Comparison of ENCODE assay signal across 13 cellular contexts in genomic region chr5:160469156-160470144, GRCh38. TPM values are rescaled to one million over a fixed set of nuclear protein-coding genes. Genes with fewer than 3 reads are reported as not detected.
DNase-seq lines count a peak whose midpoint lies in the region; ATAC-seq and TF ChIP-seq lines count a peak whose summit lies in the region.
"Had no signal": no experiment of that assay in that cellular context is flagged by ENCODE, and none has a peak within 500 bp of the region (broad histone marks: within the 10 kb centered on the region; RNA-seq: fewer than 3 reads in every experiment).

No MANE protein-coding gene starts in this region.

- peaks cover 4% of the 10 kb centered on the region for H3K36me3 ChIP-seq in CD4-positive, CD25-positive, alpha-beta regulatory T cell (ENCODE audit: control insufficient read depth, insufficient read depth, low read length)
- no peaks in the 10 kb centered on the region for H3K36me3 ChIP-seq in kidney epithelial cell (ENCODE audit: control insufficient read depth, insufficient read depth, low read length)
- H3K36me3 ChIP-seq: upper lobe of left lung had no signal

- peak overlapping the region; percentile 95 for H3K27ac ChIP-seq in CD4-positive, CD25-positive, alpha-beta regulatory T cell (ENCODE audit: insufficient read depth, low read length, poor library complexity, severe bottlenecking)

- no peaks in the 10 kb centered on the region for H3K9me3 ChIP-seq in CD4-positive, CD25-positive, alpha-beta regulatory T cell (ENCODE audit: control insufficient read depth in 2 of 2, low read length in 2 of 2)
- H3K9me3 ChIP-seq: upper lobe of left lung had no signal

- H3K27me3 ChIP-seq in CD4-positive, CD25-positive, alpha-beta regulatory T cell (ENCODE audit: control insufficient read depth, insufficient read depth, low read length) = no peaks in the 10 kb centered on the region
- H3K27me3 ChIP-seq in kidney epithelial cell (ENCODE audit: control insufficient read depth, insufficient read depth, low read length) = no peaks in the 10 kb centered on the region
- H3K27me3 ChIP-seq: upper lobe of left lung had no signal

- H3K36me3 Mint-ChIP-seq in CD4-positive, CD25-positive, alpha-beta regulatory T cell = peaks cover 17% of the 10 kb centered on the region

- no peaks in the 10 kb centered on the region for H3K9me3 Mint-ChIP-seq in CD4-positive, CD25-positive, alpha-beta regulatory T cell

- H3K27ac Mint-ChIP-seq in CD4-positive, CD25-positive, alpha-beta regulatory T cell = peak overlapping the region; percentile 99 to 100 (median 99)

- DNase-seq in CD4-positive, CD25-positive, alpha-beta regulatory T cell = peak in 1 of 3 donors; percentile 67
- DNase-seq in kidney epithelial cell (ENCODE audit: low read depth) = no peak
- no peak for DNase-seq in omental fat pad (ENCODE audit: low spot score)
- DNase-seq in NCI-H69 (lab: John Stamatoyannopoulos, UW) = no peak
- no peak for DNase-seq in cerebellar nuclear complex (lab: John Stamatoyannopoulos, UW)
- DNase-seq: activated CD8-positive, alpha-beta memory T cell treated with anti-CD3 and anti-CD28 coated beads, Interleukin-2, amount 50 U/mL, for 4 hours; COR-L47; NCI-H2171; stimulated activated CD4-positive, alpha-beta T cell treated with anti-CD3 and anti-CD28 coated beads, Interleukin-2, amount 100 ng/mL, for 48 hours had no signal

- H3K4me1 ChIP-seq in CD4-positive, CD25-positive, alpha-beta regulatory T cell (ENCODE audit: control insufficient read depth, insufficient read depth, low read length, poor library complexity, severe bottlenecking) = peaks cover 73% of the 10 kb centered on the region

- peak; percentile 37 for TF ChIP-seq POLR2A in GM15510 (IDR thresholded peaks at IDR 0.05; ENCODE audit: borderline replicate concordance, extremely low read depth, insufficient read length)

- peaks cover 29 to 74% (median 49%) of the 10 kb centered on the region in 4 donors for H3K4me1 Mint-ChIP-seq in CD4-positive, CD25-positive, alpha-beta regulatory T cell

- no peaks in the 10 kb centered on the region for H3K27me3 Mint-ChIP-seq in CD4-positive, CD25-positive, alpha-beta regulatory T cell

- no peak for ATAC-seq in CD4-positive, CD25-positive, alpha-beta regulatory T cell (ENCODE audit: low read depth in 2 of 2)
- ATAC-seq in omental fat pad (ENCODE audit: low FRiP score) (no peak), GM19328 (IDR thresholded peaks at IDR 0.05; ENCODE audit: unreplicated experiment) (no peak)

- peak overlapping the region; percentile 100 for H3K4me3 Mint-ChIP-seq in CD4-positive, CD25-positive, alpha-beta regulatory T cell

- H3K4me3 ChIP-seq in CD4-positive, CD25-positive, alpha-beta regulatory T cell (ENCODE audit: low read depth, low read length) = peak overlapping the region; percentile 99
- H3K4me3 ChIP-seq in WI38 (ENCODE audit: low read depth, low read length) = peak overlapping the region; percentile 16; the same call in 1 of the 2 replicates
- H3K4me3 ChIP-seq in kidney epithelial cell (ENCODE audit: low read depth, low read length) = peak overlapping the region; percentile 27

- no peak for TF ChIP-seq CTCF in WI38 (IDR thresholded peaks at IDR 0.05; ENCODE audit: low read depth, low read length)
- TF ChIP-seq CTCF in kidney epithelial cell (IDR thresholded peaks at IDR 0.05; ENCODE audit: insufficient read depth, low read length, poor library complexity, severe bottlenecking) = no peak
- TF ChIP-seq CTCF in omental fat pad (IDR thresholded peaks at IDR 0.05) = no peak

RNA-seq across cellular contexts. Expression of gene PTTG1, which starts 47.8 kb away (rescaled TPM):
- total RNA-seq in CD4-positive, CD25-positive, alpha-beta regulatory T cell = 44.5 TPM
- polyA plus RNA-seq in CD4-positive, CD25-positive, alpha-beta regulatory T cell = 100 to 1,000 TPM in 3 of 4 donors, 10 to 100 TPM in 1; 87.8 to 148 (median 108) TPM
- total RNA-seq in kidney epithelial cell (26.0 and 38.9 TPM in 2 replicates), omental fat pad (10 to 100 TPM in 1 of 4 donors, 1 to 10 TPM in 3; 2.5 to 13.9 (median 6.1) TPM)

RNA-seq across cellular contexts. Expression of gene SLU7, which starts 50.6 kb away (rescaled TPM):
- 106 TPM for total RNA-seq in CD4-positive, CD25-positive, alpha-beta regulatory T cell
- 100 to 1,000 TPM in 2 of 4 donors, 10 to 100 TPM in 2; 69.8 to 115 (median 93.3) TPM for polyA plus RNA-seq in CD4-positive, CD25-positive, alpha-beta regulatory T cell
- total RNA-seq in kidney epithelial cell (33.3 and 41.2 TPM in 2 replicates), omental fat pad (10 to 100 TPM; 49.6 to 96.6 (median 64.9) TPM)

Comparison
In these comparisons a context has a peak if more than half of its experiments do, and no peak if none do; other contexts are left out.
1. H3K4me3 ChIP-seq: peak in every context shown above with its lines; median percentile 99 in CD4-positive, CD25-positive, alpha-beta regulatory T cell; 27 in kidney epithelial cell; 16 in WI38.